Comparison of ENCODE assay signal across 19 cellular contexts in genomic region chr2:32678825-32679224, GRCh38. TPM values are rescaled to one million over a fixed set of nuclear protein-coding genes. Genes with fewer than 3 reads are reported as not detected.
DNase-seq lines count a peak whose midpoint lies in the region; ATAC-seq and TF ChIP-seq lines count a peak whose summit lies in the region.
"Had no signal": no experiment of that assay in that cellular context is flagged by ENCODE, and none has a peak within 500 bp of the region (broad histone marks: within the 10 kb centered on the region; RNA-seq: fewer than 3 reads in every experiment).

No MANE protein-coding gene starts in this region.

- H3K36me3 ChIP-seq in RWPE2 (ENCODE audit: low read depth): peaks cover 16% of the 10 kb centered on the region; the same call in 1 of the 2 replicates
- peaks cover 0 to 2% of the 10 kb centered on the region in 2 donors for H3K36me3 ChIP-seq in aorta (ENCODE audit: control insufficient read depth in 1 of 2, insufficient read depth in 2 of 2, low read length in 1 of 2)

- H3K4me1 ChIP-seq in RWPE2 (ENCODE audit: insufficient read depth, poor library complexity, severe bottlenecking): no peaks in the 10 kb centered on the region
- H3K4me1 ChIP-seq in aorta (ENCODE audit: control insufficient read depth in 1 of 2, insufficient read depth in 2 of 2, low read length in 2 of 2): no peaks in the 10 kb centered on the region
- H3K4me1 ChIP-seq: psoas muscle, suprapubic skin had no signal

- DNase-seq in H4 (ENCODE audit: low spot score): peak; percentile 11
- no peak for DNase-seq in RWPE2 (ENCODE audit: low spot score)
- DNase-seq in fibroblast of gingiva (ENCODE audit: low read depth): peak; percentile 21
- DNase-seq in retinal pigment epithelial cell (ENCODE audit: low read depth): peak; percentile 32
- no peak for DNase-seq in activated naive CD4-positive, alpha-beta T cell treated with anti-CD3 and anti-CD28 coated beads for 36 hours
- DNase-seq in D341Med (ENCODE audit: low spot score): no peak
- DNase-seq in aorta: no peak
- DNase-seq: activated CD4-positive, CD25-positive, alpha-beta regulatory T cell treated with anti-CD3 and anti-CD28 coated beads, Interleukin-2, amount 50 U/mL, for 72 hours; activated T-cell treated with anti-CD3 and anti-CD28 coated beads for 4 hours; CD8-positive, alpha-beta T cell; left ventricle myocardium superior; MG63; NCI-H2081 treated with DMSO at 0.1 percent for 48 hours; NCI-H748 treated with DMSO at 0.1 percent for 48 hours; psoas muscle; RPMI8226 had no signal

- no peak overlapping the region for H3K27ac ChIP-seq in RWPE2 (ENCODE audit: poor library complexity, severe bottlenecking)
- H3K27ac ChIP-seq in aorta (ENCODE audit: low read depth in 1 of 2, low read length in 2 of 2): no peak overlapping the region
- H3K27ac ChIP-seq: psoas muscle, suprapubic skin had no signal

- H3K27me3 Mint-ChIP-seq in activated naive CD4-positive, alpha-beta T cell treated with anti-CD3 and anti-CD28 coated beads for 36 hours (ENCODE audit: low read depth): no peaks in the 10 kb centered on the region
- H3K27me3 Mint-ChIP-seq: activated naive CD8-positive, alpha-beta T cell had no signal

- H3K36me3 Mint-ChIP-seq in activated naive CD4-positive, alpha-beta T cell treated with anti-CD3 and anti-CD28 coated beads for 36 hours (ENCODE audit: low read depth): peaks cover 27% of the 10 kb centered on the region

- H3K9me3 ChIP-seq in RWPE2 (ENCODE audit: severe bottlenecking) (no peaks in the 10 kb centered on the region), aorta (ENCODE audit: control insufficient read depth, low read length) (no peaks in the 10 kb centered on the region)
- H3K9me3 ChIP-seq: MG63, psoas muscle, suprapubic skin had no signal

- H3K27ac Mint-ChIP-seq in activated naive CD4-positive, alpha-beta T cell treated with anti-CD3 and anti-CD28 coated beads for 36 hours: no peak overlapping the region
- H3K27ac Mint-ChIP-seq: activated naive CD8-positive, alpha-beta T cell; CD8-positive, alpha-beta T cell had no signal

- H3K4me3 Mint-ChIP-seq in activated naive CD4-positive, alpha-beta T cell treated with anti-CD3 and anti-CD28 coated beads for 36 hours: no peak overlapping the region
- H3K4me3 Mint-ChIP-seq: activated naive CD8-positive, alpha-beta T cell; CD8-positive, alpha-beta T cell had no signal

- H3K27me3 ChIP-seq in RWPE2 (ENCODE audit: insufficient read depth, poor library complexity, severe bottlenecking) (no peaks in the 10 kb centered on the region), aorta (ENCODE audit: control insufficient read depth in 1 of 2, insufficient read depth in 2 of 2, low read length in 1 of 2) (no peaks in the 10 kb centered on the region)
- H3K27me3 ChIP-seq: MG63, suprapubic skin had no signal

- no peaks in the 10 kb centered on the region for H3K9me3 Mint-ChIP-seq in activated naive CD4-positive, alpha-beta T cell treated with anti-CD3 and anti-CD28 coated beads for 36 hours
- H3K9me3 Mint-ChIP-seq: CD8-positive, alpha-beta T cell had no signal

- H3K4me1 Mint-ChIP-seq in activated naive CD4-positive, alpha-beta T cell treated with anti-CD3 and anti-CD28 coated beads for 36 hours (ENCODE audit: low read depth): no peaks in the 10 kb centered on the region

- ATAC-seq in RWPE2 (ENCODE audit: low read depth) (no peak), HG03442 (IDR thresholded peaks at IDR 0.05; ENCODE audit: unreplicated experiment) (no peak), aorta (ENCODE audit: low FRiP score) (no peak)
- ATAC-seq: CD8-positive, alpha-beta T cell; left ventricle myocardium superior; psoas muscle had no signal

- TF ChIP-seq CTCF in RWPE2 (IDR thresholded peaks at IDR 0.05; ENCODE audit: poor library complexity, severe bottlenecking) (peak; percentile 20), retinal pigment epithelial cell (conservative IDR thresholded peaks at IDR 0.05; ENCODE audit: low read depth, low read length) (peak; percentile 17)

- H3K4me3 ChIP-seq in RWPE2 (ENCODE audit: severe bottlenecking) (no peak overlapping the region), retinal pigment epithelial cell (ENCODE audit: low read length) (no peak overlapping the region), aorta (ENCODE audit: low read length in 2 of 2) (no peak overlapping the region)
- H3K4me3 ChIP-seq: MG63, psoas muscle, suprapubic skin had no signal

- CTCF ChIA-PET in activated naive CD4-positive, alpha-beta T cell treated with anti-CD3 and anti-CD28 coated beads for 36 hours (lab: Charles Lee): no interaction called here

- intact Hi-C loops in activated naive CD4-positive, alpha-beta T cell treated with anti-CD3 and anti-CD28 coated beads for 36 hours (cut with micrococcal nuclease): no loop called here
- intact Hi-C loops in aorta (cut with DNase I): no loop called here

RNA-seq across cellular contexts. Expression of gene TTC27, which starts 51.0 kb away (rescaled TPM):
- 4.9 and 11.8 TPM in 2 replicates for total RNA-seq in H4 (2014; rRNA removed; shearing (Covaris generic))
- total RNA-seq in activated naive CD4-positive, alpha-beta T cell treated with anti-CD3 and anti-CD28 coated beads for 36 hours: 10 to 100 TPM; 25.2 to 27.5 TPM
- 10 to 100 TPM; 16.2 to 22.4 TPM for total RNA-seq in aorta
- 1 to 10 TPM; 5.0 to 9.9 TPM for polyA plus RNA-seq in aorta

Comparison
In these comparisons a context has a peak if more than half of its experiments do, and no peak if none do; other contexts are left out.
1. DNase-seq: peak in H4 (single experiment), fibroblast of gingiva (single experiment) and retinal pigment epithelial cell (single experiment); none in RWPE2 (single experiment), activated naive CD4-positive, alpha-beta T cell treated with anti-CD3 and anti-CD28 coated beads for 36 hours (single experiment), D341Med (single experiment) and aorta (0 of 2).